2 cellular contexts compared by ENCODE assay signal in genomic region chr1:150628766-150629114, GRCh38.
TF ChIP-seq lines count a peak whose summit lies in the region.

No MANE protein-coding gene starts in this region.

TF ChIP-seq in A549, 52 proteins besides CTCF, POLR2A, EP300 and RAD21:
- no peak for TF ChIP-seq BHLHE40 (IDR thresholded peaks at IDR 0.05; ENCODE audit: low read depth, low read length)
- no peak for TF ChIP-seq GATA3 (IDR thresholded peaks at IDR 0.05; ENCODE audit: borderline replicate concordance)
- TF ChIP-seq FOSB (CRISPR knock-in tag; IDR thresholded peaks at IDR 0.05), result no peak
- TF ChIP-seq BCL3 (IDR thresholded peaks at IDR 0.05), result no peak
- no peak for TF ChIP-seq ESRRA (IDR thresholded peaks at IDR 0.05; ENCODE audit: borderline replicate concordance, low read length)
- TF ChIP-seq POLR2AphosphoS2 (conservative IDR thresholded peaks at IDR 0.05; ENCODE audit: low read length), result no peak
TF ChIP-seq in A549: peak in this region for 0.

TF ChIP-seq in IMR-90, 13 proteins besides CTCF, POLR2A, EP300 and RAD21 (continued from another document):
- TF ChIP-seq CHD1 (IDR thresholded peaks at IDR 0.05; ENCODE audit: low read depth, low read length) (no peak; the same call in 1 of the 2 replicates), USF2 (IDR thresholded peaks at IDR 0.05; ENCODE audit: low read depth, low read length) (no peak), MAFK (IDR thresholded peaks at IDR 0.05; ENCODE audit: low read depth, low read length) (no peak)
